ENCODE assay signal across 14 cellular contexts in the genomic region with DNA sequence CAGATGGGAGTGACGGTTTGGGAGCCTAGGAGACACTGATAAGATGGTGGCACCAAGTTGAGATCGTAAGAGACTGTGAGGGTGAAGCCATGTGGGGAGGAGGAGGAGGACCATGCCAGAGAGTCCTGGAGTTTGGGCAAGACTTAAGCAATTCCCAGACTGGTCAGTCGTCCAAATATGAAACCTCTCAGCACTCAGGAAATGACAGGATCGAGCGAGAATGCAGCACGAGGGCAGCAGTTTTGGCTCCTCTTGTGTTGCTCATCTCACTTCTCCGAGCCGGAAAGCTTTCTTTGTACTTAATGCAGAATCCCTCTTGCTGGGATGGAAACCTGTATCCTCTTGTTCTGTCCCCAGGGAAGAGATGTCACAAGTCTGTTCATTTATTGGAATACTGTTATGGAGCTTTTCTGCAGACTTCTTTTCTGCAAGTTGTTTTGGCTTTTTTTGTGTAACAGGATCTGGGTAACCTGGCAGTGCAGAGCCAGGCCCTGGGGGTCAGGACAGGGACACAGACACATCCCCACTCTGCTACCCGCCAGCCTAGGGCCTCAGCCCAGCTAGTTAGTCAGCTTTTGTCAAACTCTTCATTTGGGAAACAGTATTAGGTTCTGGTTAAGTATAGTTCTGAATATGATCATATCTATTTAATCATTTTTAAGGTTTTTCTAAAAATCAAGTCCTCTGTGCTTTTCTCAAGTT. TPM values are rescaled to one million over a fixed set of nuclear protein-coding genes. Genes with fewer than 3 reads are reported as not detected.
A peak's percentile ranks its signal among the peaks of the same experiment; 100 is the strongest.
DNase-seq lines count a peak whose midpoint lies in the region; ATAC-seq and TF ChIP-seq lines count a peak whose summit lies in the region.
"Had no signal": no experiment of that assay in that cellular context is flagged by ENCODE, and none has a peak within 500 bp of the region (broad histone marks: within the 10 kb centered on the region; RNA-seq: fewer than 3 reads in every experiment).

No MANE protein-coding gene starts in this region.

- DNase-seq in HFF-Myc (ENCODE audit: extremely low read depth, low read depth) = peak; percentile 20
- DNase-seq in adipocyte (ENCODE audit: low read depth) = peak; percentile 89
- DNase-seq in heart left ventricle = no peak
- peak; percentile 64 to 87 for DNase-seq in tibial artery
- no peak for DNase-seq in erythroblast (lab: John Stamatoyannopoulos, UW)
- DNase-seq in NAMALWA (ENCODE audit: low spot score) = no peak
- DNase-seq: DND-41; effector memory CD4-positive, alpha-beta T cell; naive thymus-derived CD8-positive, alpha-beta T cell; NCI-H1436 had no signal

- H3K9ac ChIP-seq in adipocyte (ENCODE audit: low read length) = peak overlapping the region; percentile 39

- no peak overlapping the region for H3K4me3 ChIP-seq in HFF-Myc (replicated peaks; ENCODE audit: low read depth, low read length)
- no peak overlapping the region for H3K4me3 ChIP-seq in adipocyte (ENCODE audit: low read length)
- no peak overlapping the region for H3K4me3 ChIP-seq in heart left ventricle
- H3K4me3 ChIP-seq in tibial artery = no peak overlapping the region

- TF ChIP-seq CTCF in HFF-Myc (IDR thresholded peaks at IDR 0.05; ENCODE audit: low read depth, low read length, missing control alignments) = no peak
- TF ChIP-seq CTCF in heart left ventricle (IDR thresholded peaks at IDR 0.05) = no peak
- TF ChIP-seq CTCF in tibial artery (IDR thresholded peaks at IDR 0.05) = no peak

- no peak for TF ChIP-seq POLR2A in heart left ventricle (IDR thresholded peaks at IDR 0.05)
- TF ChIP-seq POLR2A in erythroblast (IDR thresholded peaks at IDR 0.05; ENCODE audit: low read length) = no peak

- H3K36me3 ChIP-seq in adipocyte (ENCODE audit: control insufficient read depth, insufficient read depth, low read length, severe bottlenecking) (no peaks in the 10 kb centered on the region), heart left ventricle (no peaks in the 10 kb centered on the region), tibial artery (no peaks in the 10 kb centered on the region)

- intact Hi-C loops in heart left ventricle (cut with DNase I) = no loop called here
- intact Hi-C loops in tibial artery (cut with DNase I; ENCODE audit: low total_unique reads) = no loop called here

- H3K4me1 ChIP-seq in adipocyte (ENCODE audit: control insufficient read depth, insufficient read depth, low read length) = peaks cover 32% of the 10 kb centered on the region
- peaks cover 0 to 10% (median 0%) of the 10 kb centered on the region in 12 donors for H3K4me1 ChIP-seq in heart left ventricle
- H3K4me1 ChIP-seq in tibial artery = peaks cover 0 to 24% (median 15%) of the 10 kb centered on the region in 4 donors

- H3K27me3 ChIP-seq in adipocyte (replicated peaks; ENCODE audit: control insufficient read depth, insufficient read depth, low read length) (no peaks in the 10 kb centered on the region), heart left ventricle (peaks cover 0 to 5% (median 0%) of the 10 kb centered on the region in 9 donors), tibial artery (no peaks in the 10 kb centered on the region)

- H3K27ac ChIP-seq in heart left ventricle = no peak overlapping the region
- H3K27ac ChIP-seq in tibial artery = peak overlapping the region; percentile 68 to 76

- peak in 3 of 4 donors; percentile 36 to 75 (median 67) for ATAC-seq in heart left ventricle
- no peak for ATAC-seq in HG03108 (IDR thresholded peaks at IDR 0.05; ENCODE audit: unreplicated experiment)
- ATAC-seq: activated naive CD4-positive, alpha-beta T cell treated with anti-CD3 and anti-CD28 coated beads, Interleukin-2, amount 50 U/mL, for 72 hours; naive thymus-derived CD8-positive, alpha-beta T cell; stimulated activated effector memory CD8-positive, alpha-beta T cell treated with anti-CD3 and anti-CD28 coated beads, Interleukin-12 subunit alpha, Interleukin-12 subunit beta, amount 100 ng/mL, for 72 hours had no signal

- H3K9me3 ChIP-seq in adipocyte (ENCODE audit: control insufficient read depth, low read length) = no peaks in the 10 kb centered on the region
- H3K9me3 ChIP-seq in heart left ventricle = no peaks in the 10 kb centered on the region
- no peaks in the 10 kb centered on the region for H3K9me3 ChIP-seq in tibial artery

- 50 to 62% (median 59%) methylated on average over 9 of the region's 9 CpGs for WGBS in heart left ventricle, 4 donors

RNA-seq across cellular contexts. Expression of a gene that starts 34.3 kb away (rescaled TPM):
- 1 to 10 TPM in 6 of 9 donors, under 1 TPM in 3; 0.51 to 7.5 (median 1.5) TPM for total RNA-seq in heart left ventricle
- polyA plus RNA-seq in heart left ventricle = under 1 TPM; 0.08 to 0.19 TPM
- total RNA-seq: naive thymus-derived CD8-positive, alpha-beta T cell; T-helper 2 cell treated with Interferon-gamma antibody and Interleukin-4, amounts not matched to agents 100 ng/mL and 5 ng/mL, for 36 hours had no signal
- polyA plus RNA-seq: naive thymus-derived CD8-positive, alpha-beta T cell had no signal

Comparison
In these comparisons a context has a peak if more than half of its experiments do, and no peak if none do; other contexts are left out.
1. DNase-seq: peak in HFF-Myc (single experiment), adipocyte (single experiment) and tibial artery (2 of 2); none in heart left ventricle (0 of 5), erythroblast (0 of 2) and NAMALWA (single experiment).
2. H3K27ac ChIP-seq: peak in tibial artery (2 of 2); none in heart left ventricle (0 of 12).